ENCODE assay signal across 7 cellular contexts in the genomic region with DNA sequence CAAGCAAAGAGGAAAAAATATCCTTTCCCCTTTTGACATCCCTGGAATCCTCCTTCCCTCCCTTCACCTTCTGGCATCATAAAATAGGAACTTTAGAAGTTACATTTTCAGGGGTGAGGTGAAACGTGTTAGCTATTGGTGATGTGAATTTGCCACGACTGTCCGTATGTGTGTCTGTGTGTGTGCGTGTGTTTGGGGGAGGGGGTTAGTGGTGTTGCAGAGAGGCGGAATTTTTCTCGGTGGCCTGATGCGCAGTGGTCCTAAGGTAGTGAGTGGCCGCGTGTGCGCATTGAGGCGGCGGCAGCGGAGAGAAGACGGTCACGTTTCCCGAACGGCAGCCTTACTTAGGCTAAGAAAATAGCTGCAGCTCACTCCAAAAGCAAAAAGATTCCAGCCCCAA. TPM values are rescaled to one million over a fixed set of nuclear protein-coding genes. Genes with fewer than 3 reads are reported as not detected.
A peak's percentile ranks its signal among the peaks of the same experiment; 100 is the strongest.
DNase-seq lines count a peak whose midpoint lies in the region; ATAC-seq and TF ChIP-seq lines count a peak whose summit lies in the region.

No MANE protein-coding gene starts in this region.

- H3K9ac ChIP-seq in iPS-20b (ENCODE audit: low read depth, low read length) = peak overlapping the region; percentile 56; the same call in 1 of the 2 replicates

- H3K9me3 ChIP-seq in iPS-20b (ENCODE audit: insufficient read depth, low read depth, low read length) (no peaks in the 10 kb centered on the region), spleen (no peaks in the 10 kb centered on the region)

- H3K36me3 ChIP-seq in iPS-20b (ENCODE audit: insufficient read depth, low read depth, low read length) (no peaks in the 10 kb centered on the region), spleen (no peaks in the 10 kb centered on the region)

- in situ Hi-C loops in GM13977 (cut with MboI; ENCODE audit: low pct_unique_long_range_greater_than_20kb, low sequenced_read_pairs, unreplicated experiment) = no loop called here

- no peak for TF ChIP-seq POLR2A in spleen (IDR thresholded peaks at IDR 0.05)

- H3K27ac ChIP-seq in iPS-20b (ENCODE audit: low read length) (no peak overlapping the region), spleen (peak overlapping the region in 3 of 8 donors; percentile 64 to 79 (median 72))

- no peak for ATAC-seq in HG02981 (IDR thresholded peaks at IDR 0.05; ENCODE audit: unreplicated experiment)

- H3K27me3 ChIP-seq in iPS-20b (ENCODE audit: insufficient read depth, low read length) (peaks cover 61% of the 10 kb centered on the region), spleen (replicated peaks in 1 of 7) (peaks cover 0 to 62% (median 42%) of the 10 kb centered on the region in 7 donors)

- H3K4me3 Mint-ChIP-seq in brain = peak overlapping the region; percentile 88 to 94 (median 91)

- 4 to 15% (median 6%) methylated on average over 17 of the region's 17 CpGs for WGBS in spleen, 5 donors

- intact Hi-C loops in spleen (cut with DNase I; ENCODE audit: low total_unique reads) = no loop called here

- DNase-seq in HuH-7 (ENCODE audit: low spot score) (peak; percentile 5), spleen (no peak), NCI-H2196 (lab: John Stamatoyannopoulos, UW; ENCODE audit: unreplicated experiment) (no peak), GM13977 (ENCODE audit: low spot score) (no peak)

- peaks cover 38% of the 10 kb centered on the region for H3K4me1 ChIP-seq in iPS-20b (ENCODE audit: insufficient read depth, low read length)
- H3K4me1 ChIP-seq in spleen = peaks cover 0 to 49% (median 21%) of the 10 kb centered on the region in 6 donors

- no peak for TF ChIP-seq CTCF in brain (conservative IDR thresholded peaks at IDR 0.05)
- TF ChIP-seq CTCF in spleen (IDR thresholded peaks at IDR 0.05 in 8 of 11, conservative IDR thresholded peaks at IDR 0.05 in 3 of 11) = no peak
- no peak for TF ChIP-seq CTCF in GM13977 (IDR thresholded peaks at IDR 0.05; ENCODE audit: extremely low read depth, insufficient read depth, missing control alignments)

- peaks cover 64% of the 10 kb centered on the region for H3K4me1 Mint-ChIP-seq in brain

- H3K27ac Mint-ChIP-seq in brain = peak overlapping the region; percentile 71 to 93 (median 88)

- H3K9me3 Mint-ChIP-seq in brain = peaks cover 0 to 4% (median 0%) of the 10 kb centered on the region in 5 experiments

- peaks cover 35% of the 10 kb centered on the region for H3K27me3 Mint-ChIP-seq in brain

- peaks cover 8% of the 10 kb centered on the region for H3K36me3 Mint-ChIP-seq in brain

- H3K4me3 ChIP-seq in iPS-20b (ENCODE audit: low read length) (peak overlapping the region; percentile 86), spleen (peak overlapping the region; percentile 13 to 73 (median 50))

RNA-seq across cellular contexts. Expression of a gene that starts 4.5 kb away (rescaled TPM):
- polyA plus RNA-seq in brain (ENCODE audit: insufficient read depth, low read depth, low replicate concordance) (3.9 TPM), spleen (1 to 10 TPM; 7.8 to 9.6 (median 8.8) TPM)
- total RNA-seq in spleen = 10 to 100 TPM; 12.3 to 63.9 (median 35.0) TPM
